In genomic region chr2:186164325-186164724, GRCh38 we compare ENCODE assay signal across 32 cellular contexts.
A peak's percentile ranks its signal among the peaks of the same experiment; 100 is the strongest.
DNase-seq lines count a peak whose midpoint lies in the region; ATAC-seq, FAIRE-seq and TF ChIP-seq lines count a peak whose summit lies in the region.
"Had no signal": no experiment of that assay in that cellular context is flagged by ENCODE, and none has a peak within 500 bp of the region (broad histone marks: within the 10 kb centered on the region; RNA-seq: fewer than 3 reads in every experiment).

No MANE protein-coding gene starts in this region.

- no peak overlapping the region for H3K27ac Mint-ChIP-seq in nephron progenitor cell
- H3K27ac Mint-ChIP-seq: B cell; CD14-positive monocyte; CD4-positive, alpha-beta memory T cell; CD4-positive, alpha-beta T cell; CD4-positive, CD25-positive, alpha-beta regulatory T cell; CD8-positive, alpha-beta memory T cell; CD8-positive, alpha-beta T cell had no signal

- H3K27ac ChIP-seq in HepG2 (ENCODE audit: extremely low read length, insufficient read depth, low read length) (no peak overlapping the region), right lobe of liver (no peak overlapping the region), aorta (ENCODE audit: low read depth in 1 of 2, low read length in 2 of 2) (no peak overlapping the region)
- H3K27ac ChIP-seq: 22Rv1; A549; BLaER1; BLaER1 treated with 17β-estradiol and CSF1 and Interleukin-3, amounts not matched to agents 10 nM and 100 nM; C4-2B had no signal

- no peaks in the 10 kb centered on the region for H3K27me3 Mint-ChIP-seq in nephron progenitor cell (ENCODE audit: low read depth, poor library complexity)
- H3K27me3 Mint-ChIP-seq: B cell; CD4-positive, alpha-beta memory T cell; CD4-positive, alpha-beta T cell; CD4-positive, CD25-positive, alpha-beta regulatory T cell had no signal

- ATAC-seq in HepG2 (no peak), right lobe of liver (no peak), aorta (ENCODE audit: low FRiP score) (peak; percentile 33)
- ATAC-seq: A549; CD8-positive, alpha-beta T cell had no signal

- H3K36me3 ChIP-seq in HepG2 (replicated peaks in 1 of 2; ENCODE audit: control insufficient read depth in 1 of 2, insufficient read depth in 2 of 2, low read length in 2 of 2) (peaks cover 0 to 2% of the 10 kb centered on the region in 2 experiments; a peak in 1 of 5 replicates), right lobe of liver (no peaks in the 10 kb centered on the region), aorta (ENCODE audit: control insufficient read depth in 1 of 2, insufficient read depth in 2 of 2, low read length in 1 of 2) (no peaks in the 10 kb centered on the region)
- H3K36me3 ChIP-seq: BE2C had no signal

- DNase-seq in HepG2 (ENCODE audit: low spot score) (no peak), right lobe of liver (no peak), aorta (no peak), nephron progenitor cell (no peak)
- DNase-seq: 8988T; ACHN; AML-193; BE2C; C1 segment of cervical spinal cord; Caco-2; Calu3; CD4-positive, alpha-beta T cell; CD4-positive, CD25-positive, alpha-beta regulatory T cell; CD8-positive, alpha-beta memory T cell; CD8-positive, alpha-beta T cell; COR-L47; DMS 273 treated with DMSO at 0.1 percent for 48 hours; DMS153; DMS53; DMS79; DMS79 treated with DMSO at 0.1 percent for 48 hours; DND-41; EL had no signal

- FAIRE-seq in HepG2 (lab: Jason Lieb, UNC) = no peak
- FAIRE-seq: A549, D721Med had no signal

- POLR2A ChIA-PET in HepG2 (lab: Yijun Ruan, JAX) = no interaction called here

- in situ Hi-C loops in HepG2 (cut with HindIII; ENCODE audit: extremely low pct_ligation_motif_present, low pct_unique_long_range_greater_than_20kb) = no loop called here

- no peaks in the 10 kb centered on the region for H3K27me3 ChIP-seq in HepG2 (ENCODE audit: control insufficient read depth in 1 of 2, insufficient read depth in 2 of 2, low read length in 2 of 2)
- no peaks in the 10 kb centered on the region for H3K27me3 ChIP-seq in right lobe of liver
- H3K27me3 ChIP-seq in aorta (ENCODE audit: control insufficient read depth in 1 of 2, insufficient read depth in 2 of 2, low read length in 1 of 2) = no peaks in the 10 kb centered on the region
- H3K27me3 ChIP-seq: BE2C; BLaER1; BLaER1 treated with 17β-estradiol and CSF1 and Interleukin-3, amounts not matched to agents 10 nM and 100 nM had no signal

- no peak overlapping the region for H3K4me3 Mint-ChIP-seq in nephron progenitor cell
- H3K4me3 Mint-ChIP-seq: B cell; CD14-positive monocyte; CD4-positive, alpha-beta memory T cell; CD4-positive, alpha-beta T cell; CD4-positive, CD25-positive, alpha-beta regulatory T cell; CD8-positive, alpha-beta memory T cell; CD8-positive, alpha-beta T cell had no signal

- no peak for TF ChIP-seq RAD21 in HepG2 (CRISPR knock-in tag; IDR thresholded peaks at IDR 0.05)

- no TSS peak for BruUV-seq in HepG2 (replicated peaks; lab: Mats Ljungman, UMichigan)

- H3K4me1 ChIP-seq in HepG2 (ENCODE audit: insufficient read depth, low read length) (no peaks in the 10 kb centered on the region), right lobe of liver (no peaks in the 10 kb centered on the region), aorta (ENCODE audit: control insufficient read depth in 1 of 2, insufficient read depth in 2 of 2, low read length in 2 of 2) (no peaks in the 10 kb centered on the region)
- H3K4me1 ChIP-seq: A549, BE2C, BLaER1, Caco-2 had no signal

- WGBS in HepG2 (ENCODE audit: low lambda C conversion rate) = 89% methylated on average over 2 of the region's 2 CpGs
- WGBS in right lobe of liver (ENCODE audit: insufficient coverage, low coverage, low lambda C conversion rate, missing lambda C conversion rate) = 100% methylated on average over 2 of the region's 2 CpGs
- 98 to 100% methylated on average over 2 of the region's 2 CpGs for WGBS in aorta, 2 donors

- no peak overlapping the region for H2AFZ ChIP-seq in HepG2 (ENCODE audit: low read length)

- TF ChIP-seq CTCF in HepG2 (CRISPR knock-in tag; IDR thresholded peaks at IDR 0.05) (no peak), right lobe of liver (IDR thresholded peaks at IDR 0.05) (no peak), nephron progenitor cell (IDR thresholded peaks at IDR 0.05) (no peak)

- no peaks in the 10 kb centered on the region for H4K20me1 ChIP-seq in HepG2 (ENCODE audit: insufficient read depth, low read length)
- H4K20me1 ChIP-seq: BLaER1; BLaER1 treated with 17β-estradiol and CSF1 and Interleukin-3, amounts not matched to agents 10 nM and 100 nM had no signal

- peaks cover 5% of the 10 kb centered on the region for H3K9me3 Mint-ChIP-seq in nephron progenitor cell

- H3K9me3 ChIP-seq in HepG2 (ENCODE audit: low read length) = no peaks in the 10 kb centered on the region
- no peaks in the 10 kb centered on the region for H3K9me3 ChIP-seq in right lobe of liver
- no peaks in the 10 kb centered on the region for H3K9me3 ChIP-seq in aorta (ENCODE audit: control insufficient read depth, low read length)
- H3K9me3 ChIP-seq: A549, BE2C, Caco-2 had no signal

- TF ChIP-seq POLR2A in HepG2 (IDR thresholded peaks at IDR 0.05; ENCODE audit: insufficient read depth in 1 of 2, low read depth in 2 of 2, low read length in 2 of 2) (no peak), right lobe of liver (IDR thresholded peaks at IDR 0.05) (no peak)

- CTCF ChIA-PET in HepG2 (lab: Yijun Ruan, JAX; ENCODE audit: low intra/inter-chr PET ratio, low total read pairs) = no interaction called here

- no peak overlapping the region for H3K4me2 ChIP-seq in HepG2 (ENCODE audit: low read depth, low read length)
- H3K4me2 ChIP-seq: A549; BLaER1; BLaER1 treated with 17β-estradiol and CSF1 and Interleukin-3, amounts not matched to agents 10 nM and 100 nM had no signal

- no peak overlapping the region for H3K4me3 ChIP-seq in HepG2 (replicated peaks in 1 of 3; ENCODE audit: insufficient read depth in 1 of 3, low read depth in 2 of 3, low read length in 3 of 3)
- H3K4me3 ChIP-seq in right lobe of liver = no peak overlapping the region
- no peak overlapping the region for H3K4me3 ChIP-seq in aorta (ENCODE audit: low read length in 2 of 2)
- H3K4me3 ChIP-seq: A549; BLaER1; BLaER1 treated with 17β-estradiol and CSF1 and Interleukin-3, amounts not matched to agents 10 nM and 100 nM had no signal

- H3K36me3 Mint-ChIP-seq in nephron progenitor cell (ENCODE audit: low read depth) = no peaks in the 10 kb centered on the region
- H3K36me3 Mint-ChIP-seq: CD14-positive monocyte had no signal

- H3K9ac ChIP-seq in HepG2 (ENCODE audit: insufficient read depth, low read depth, low read length) = no peak overlapping the region
- H3K9ac ChIP-seq: BLaER1; BLaER1 treated with 17β-estradiol and CSF1 and Interleukin-3, amounts not matched to agents 10 nM and 100 nM had no signal

- TF ChIP-seq EP300 in HepG2 (IDR thresholded peaks at IDR 0.05; ENCODE audit: low read depth in 2 of 2, low read length in 2 of 2) (no peak), HepG2 (CRISPR knock-in tag; IDR thresholded peaks at IDR 0.05; ENCODE audit: borderline replicate concordance) (no peak)

- H3K4me1 Mint-ChIP-seq in nephron progenitor cell = no peaks in the 10 kb centered on the region
- H3K4me1 Mint-ChIP-seq: B cell; CD14-positive monocyte; CD4-positive, alpha-beta memory T cell; CD8-positive, alpha-beta memory T cell had no signal

- H3K79me2 ChIP-seq in HepG2 (ENCODE audit: insufficient read depth, low read length) = no peaks in the 10 kb centered on the region

- intact Hi-C loops in HepG2 (cut with micrococcal nuclease; ENCODE audit: unreplicated experiment) (no loop called here), right lobe of liver (cut with DNase I) (no loop called here), aorta (cut with DNase I) (no loop called here)

TF ChIP-seq in HepG2, 621 proteins besides CTCF, POLR2A, EP300 and RAD21:
- TF ChIP-seq HOMEZ (CRISPR knock-in tag; IDR thresholded peaks at IDR 0.05; ENCODE audit: low read depth) (no peak), MAFF (IDR thresholded peaks at IDR 0.05; ENCODE audit: low read depth, low read length) (peak; percentile 53), MAFK (conservative IDR thresholded peaks at IDR 0.05 in 1 of 2, IDR thresholded peaks at IDR 0.05 in 1 of 2; ENCODE audit: low read length in 2 of 2) (peak; percentile 56 to 63)
